11 cellular contexts compared by ENCODE assay signal in the genomic region with DNA sequence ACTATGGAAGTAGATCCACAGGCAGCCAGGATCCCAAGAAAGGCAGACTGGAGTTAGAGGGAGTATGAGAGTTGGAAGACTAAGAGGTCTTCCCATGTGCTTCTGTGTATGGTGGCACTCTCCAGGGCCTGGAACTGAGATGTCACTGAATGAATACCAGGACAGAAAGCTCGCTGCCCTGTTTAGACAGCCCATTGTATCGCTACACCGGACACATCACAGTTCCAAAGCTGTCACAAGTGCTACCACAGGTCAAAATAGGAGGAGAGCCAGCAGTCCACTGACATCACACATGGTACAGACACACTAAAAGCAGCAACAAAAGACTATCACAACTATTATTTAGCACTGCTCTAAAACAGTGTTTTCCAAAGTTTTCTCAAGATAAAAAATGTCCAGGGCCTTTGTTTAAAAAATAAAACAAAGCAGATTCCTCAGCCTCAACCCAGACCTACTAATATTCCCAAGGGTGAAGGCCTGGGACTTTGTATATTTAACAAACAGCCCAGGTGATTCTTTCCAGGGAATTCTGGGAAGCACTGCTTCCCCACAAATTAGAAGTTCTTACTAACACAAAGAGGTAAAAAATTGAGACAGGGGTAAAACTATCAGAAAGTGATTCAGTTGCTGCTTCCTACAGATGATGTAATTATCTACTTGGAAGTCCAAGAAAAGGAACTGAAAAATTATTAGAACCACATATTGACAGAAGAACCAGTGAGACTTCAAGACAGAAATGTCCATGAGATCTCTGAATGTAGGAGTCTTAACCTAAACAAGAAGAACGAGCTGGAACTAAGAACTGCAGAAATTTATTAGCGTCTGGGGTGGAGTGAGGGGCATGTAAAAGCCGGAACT.
DNase-seq lines count a peak whose midpoint lies in the region; ATAC-seq and TF ChIP-seq lines count a peak whose summit lies in the region.
"Had no signal": no experiment of that assay in that cellular context is flagged by ENCODE, and none has a peak within 500 bp of the region (broad histone marks: within the 10 kb centered on the region; RNA-seq: fewer than 3 reads in every experiment).

No MANE protein-coding gene starts in this region.

- H3K4me1 ChIP-seq in stomach, result peaks cover 0 to 23% (median 5%) of the 10 kb centered on the region in 4 donors
- H3K4me1 ChIP-seq in CD4-positive, alpha-beta memory T cell (ENCODE audit: insufficient read depth, low read length), result peaks cover 15% of the 10 kb centered on the region

- CTCF ChIA-PET in activated CD4-positive, alpha-beta memory T cell treated with anti-CD3 and anti-CD28 coated beads for 36 hours (lab: Charles Lee), result interaction anchor here (0.6 to 2.5 kb wide), 6 partner anchors 23 to 271 kb away, joined by 3 to 15 read pairs (median 4); no protein-coding TSS in a partner anchor
- CTCF ChIA-PET in CD4-positive, alpha-beta memory T cell (lab: Charles Lee; ENCODE audit: partially characterized antibody), result interaction anchor here (1.8 kb wide), 1 partner anchor 9 kb away, joined by 5 read pairs; no protein-coding TSS in a partner anchor

- ATAC-seq in HG03066 (IDR thresholded peaks at IDR 0.05; ENCODE audit: low read depth, unreplicated experiment), result peak; percentile 50
- no peak for ATAC-seq in GM21576 (IDR thresholded peaks at IDR 0.05; ENCODE audit: unreplicated experiment)
- ATAC-seq in GM21515 (IDR thresholded peaks at IDR 0.05; ENCODE audit: unreplicated experiment), result no peak

- H3K27ac ChIP-seq in stomach, result peak overlapping the region in 3 of 5 donors; percentile 8 to 42 (median 16)
- no peak overlapping the region for H3K27ac ChIP-seq in CD4-positive, alpha-beta memory T cell (ENCODE audit: low read depth, low read length)

- H3K9me3 ChIP-seq in stomach, result no peaks in the 10 kb centered on the region
- no peaks in the 10 kb centered on the region for H3K9me3 ChIP-seq in CD4-positive, alpha-beta memory T cell (ENCODE audit: control insufficient read depth in 1 of 2, low read length in 2 of 2)

- peaks cover 6% of the 10 kb centered on the region for H3K9me3 Mint-ChIP-seq in activated naive CD4-positive, alpha-beta T cell treated with anti-CD3 and anti-CD28 coated beads, Interleukin-2, amount 50 U/mL, for 24 hours
- H3K9me3 Mint-ChIP-seq in activated CD4-positive, alpha-beta memory T cell treated with anti-CD3 and anti-CD28 coated beads for 36 hours, result no peaks in the 10 kb centered on the region
- H3K9me3 Mint-ChIP-seq in CD4-positive, alpha-beta memory T cell, result no peaks in the 10 kb centered on the region

- no peak for TF ChIP-seq POLR2A in stomach (IDR thresholded peaks at IDR 0.05)

- peaks cover 13% of the 10 kb centered on the region for H3K36me3 Mint-ChIP-seq in activated naive CD4-positive, alpha-beta T cell treated with anti-CD3 and anti-CD28 coated beads, Interleukin-2, amount 50 U/mL, for 24 hours
- H3K36me3 Mint-ChIP-seq in activated CD4-positive, alpha-beta memory T cell treated with anti-CD3 and anti-CD28 coated beads for 36 hours, result peaks cover 1% of the 10 kb centered on the region
- peaks cover under 1 to 10% of the 10 kb centered on the region in 2 donors for H3K36me3 Mint-ChIP-seq in CD4-positive, alpha-beta memory T cell

- H3K4me3 ChIP-seq in stomach, result no peak overlapping the region
- no peak overlapping the region for H3K4me3 ChIP-seq in CD4-positive, alpha-beta memory T cell (ENCODE audit: low read length in 2 of 2)

- no peak for TF ChIP-seq CTCF in stomach (IDR thresholded peaks at IDR 0.05)

- POLR2A ChIA-PET in activated CD4-positive, alpha-beta memory T cell treated with anti-CD3 and anti-CD28 coated beads for 36 hours (lab: Charles Lee), result interaction anchor here (1.1 to 2.0 kb wide), 3 partner anchors 10 to 306 kb away, joined by 3 to 8 read pairs (median 5); no protein-coding TSS in a partner anchor
- POLR2A ChIA-PET in CD4-positive, alpha-beta memory T cell (lab: Charles Lee; ENCODE audit: partially characterized antibody), result no interaction called here

- no peaks in the 10 kb centered on the region for H3K36me3 ChIP-seq in stomach
- no peaks in the 10 kb centered on the region for H3K36me3 ChIP-seq in CD4-positive, alpha-beta memory T cell (ENCODE audit: insufficient read depth, low read length)

- H3K27ac Mint-ChIP-seq in activated naive CD4-positive, alpha-beta T cell treated with anti-CD3 and anti-CD28 coated beads, Interleukin-2, amount 50 U/mL, for 24 hours, result peak overlapping the region; percentile 88
- H3K27ac Mint-ChIP-seq in activated CD4-positive, alpha-beta memory T cell treated with anti-CD3 and anti-CD28 coated beads for 36 hours, result peak overlapping the region; percentile 80
- H3K27ac Mint-ChIP-seq in CD4-positive, alpha-beta memory T cell, result peak overlapping the region in 1 of 7 donors; percentile 33

- H3K27me3 ChIP-seq in stomach, result no peaks in the 10 kb centered on the region
- no peaks in the 10 kb centered on the region for H3K27me3 ChIP-seq in CD4-positive, alpha-beta memory T cell (ENCODE audit: insufficient read depth, low read length)

- intact Hi-C loops in activated CD4-positive, alpha-beta memory T cell treated with anti-CD3 and anti-CD28 coated beads for 36 hours (cut with micrococcal nuclease), result loop anchor here (1.0 to 2.0 kb wide), 5 partner anchors 29 to 981 kb away; no protein-coding TSS in a partner anchor
- intact Hi-C loops in stomach (cut with DNase I; ENCODE audit: low total_unique reads), result no loop called here
- intact Hi-C loops in CD4-positive, alpha-beta memory T cell (cut with micrococcal nuclease), result no loop called here

- no peak for DNase-seq in activated naive CD4-positive, alpha-beta T cell treated with anti-CD3 and anti-CD28 coated beads, Interleukin-2, amount 50 U/mL, for 16 hours
- DNase-seq in activated CD4-positive, alpha-beta memory T cell treated with anti-CD3 and anti-CD28 coated beads for 36 hours, result no peak
- no peak for DNase-seq in stomach
- DNase-seq in CD4-positive, alpha-beta memory T cell, result no peak
- DNase-seq: cerebellar nuclear complex, COR-L47, NCI-H526 treated with DMSO at 0.1 percent for 48 hours had no signal

- peak overlapping the region; percentile 38 for H3K4me3 Mint-ChIP-seq in activated naive CD4-positive, alpha-beta T cell treated with anti-CD3 and anti-CD28 coated beads, Interleukin-2, amount 50 U/mL, for 24 hours
- no peak overlapping the region for H3K4me3 Mint-ChIP-seq in activated CD4-positive, alpha-beta memory T cell treated with anti-CD3 and anti-CD28 coated beads for 36 hours
- no peak overlapping the region for H3K4me3 Mint-ChIP-seq in CD4-positive, alpha-beta memory T cell

- H3K4me1 Mint-ChIP-seq in activated naive CD4-positive, alpha-beta T cell treated with anti-CD3 and anti-CD28 coated beads, Interleukin-2, amount 50 U/mL, for 24 hours, result peaks cover 57% of the 10 kb centered on the region
- peaks cover 57% of the 10 kb centered on the region for H3K4me1 Mint-ChIP-seq in activated CD4-positive, alpha-beta memory T cell treated with anti-CD3 and anti-CD28 coated beads for 36 hours (ENCODE audit: low read depth)
- peaks cover 18 to 33% (median 30%) of the 10 kb centered on the region in 4 donors for H3K4me1 Mint-ChIP-seq in CD4-positive, alpha-beta memory T cell

- no peak for TF ChIP-seq EP300 in stomach (IDR thresholded peaks at IDR 0.05)

- 89 to 92% (median 90%) methylated on average over 6 of the region's 6 CpGs for WGBS in stomach, 5 donors

- no peaks in the 10 kb centered on the region for H3K27me3 Mint-ChIP-seq in activated naive CD4-positive, alpha-beta T cell treated with anti-CD3 and anti-CD28 coated beads, Interleukin-2, amount 50 U/mL, for 24 hours
- H3K27me3 Mint-ChIP-seq in activated CD4-positive, alpha-beta memory T cell treated with anti-CD3 and anti-CD28 coated beads for 36 hours, result no peaks in the 10 kb centered on the region
- no peaks in the 10 kb centered on the region for H3K27me3 Mint-ChIP-seq in CD4-positive, alpha-beta memory T cell
